9 cellular contexts compared by ENCODE assay signal in the genomic region with DNA sequence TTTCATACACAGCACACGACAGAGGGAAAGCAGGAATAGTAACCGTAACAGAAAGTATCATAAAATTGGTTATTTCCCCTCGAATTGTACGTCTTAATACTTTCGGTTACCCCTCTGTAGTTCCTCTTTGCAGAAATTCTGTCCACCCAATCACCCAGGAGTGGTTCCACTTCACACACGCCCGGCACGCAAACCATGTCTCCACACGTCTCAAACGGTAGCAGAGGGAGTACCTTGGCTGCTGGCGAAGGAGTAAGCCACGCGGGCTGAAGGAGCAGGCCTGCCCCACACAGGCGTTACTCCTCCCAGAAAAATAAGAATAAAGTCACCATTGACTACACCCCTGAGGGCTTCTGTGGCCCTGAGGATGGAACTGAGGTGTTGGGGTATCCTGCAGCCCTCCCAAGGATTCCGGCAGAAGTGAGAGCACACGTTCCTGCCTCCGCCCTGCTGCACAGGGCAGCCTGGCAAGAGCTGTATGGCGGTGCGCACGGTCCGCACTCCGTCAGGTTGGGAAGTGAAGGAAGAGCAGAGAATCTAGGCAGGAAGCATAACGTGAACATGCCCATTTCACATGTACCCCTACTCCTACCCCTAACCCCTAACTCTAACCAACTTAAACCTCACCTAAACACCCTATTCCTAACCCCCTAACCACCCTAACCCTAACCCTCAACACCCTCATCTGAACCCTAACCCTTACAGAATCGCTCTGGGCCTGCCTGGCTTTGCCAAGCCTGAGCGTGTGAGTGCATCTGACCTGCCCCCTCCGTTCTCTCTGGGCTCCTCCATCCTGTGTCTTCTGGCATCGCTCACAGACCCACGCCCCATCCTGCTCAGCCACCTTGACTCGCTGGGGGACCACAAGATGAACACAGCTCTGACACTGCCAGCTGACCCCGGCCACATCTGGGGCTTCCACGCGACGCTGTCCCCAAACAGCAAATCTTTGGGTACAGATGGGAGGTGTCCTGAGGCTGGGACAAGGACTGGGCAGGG. TPM values are rescaled to one million over a fixed set of nuclear protein-coding genes. Genes with fewer than 3 reads are reported as not detected.
DNase-seq lines count a peak whose midpoint lies in the region; ATAC-seq and TF ChIP-seq lines count a peak whose summit lies in the region.
"Had no signal": no experiment of that assay in that cellular context is flagged by ENCODE, and none has a peak within 500 bp of the region (broad histone marks: within the 10 kb centered on the region; RNA-seq: fewer than 3 reads in every experiment).

No MANE protein-coding gene starts in this region.

- intact Hi-C loops in Right ventricle myocardium superior (cut with DNase I) = no loop called here

- no peak for ATAC-seq in Right ventricle myocardium superior (ENCODE audit: poor library complexity)
- ATAC-seq in HG02798 (IDR thresholded peaks at IDR 0.05; ENCODE audit: poor library complexity, unreplicated experiment) = peak; percentile 70

- no peak overlapping the region for H3K4me3 ChIP-seq in right atrium auricular region

- peaks cover 0 to 31% of the 10 kb centered on the region in 2 donors for H3K4me1 ChIP-seq in right atrium auricular region

- peaks cover 9% of the 10 kb centered on the region for H3K36me3 ChIP-seq in right atrium auricular region

- no peak overlapping the region for H3K27ac ChIP-seq in right atrium auricular region
- H3K27ac ChIP-seq in substantia nigra (ENCODE audit: low read depth, low read length, poor library complexity, severe bottlenecking) = no peak overlapping the region

- TF ChIP-seq CTCF in right atrium auricular region (IDR thresholded peaks at IDR 0.05) = no peak

- H3K27me3 ChIP-seq in right atrium auricular region = no peaks in the 10 kb centered on the region

- DNase-seq in Right ventricle myocardium superior (peak; percentile 34), right atrium auricular region (ENCODE audit: low spot score) (no peak), NAMALWA (ENCODE audit: low spot score) (peak; percentile 72), substantia nigra (lab: John Stamatoyannopoulos, UW) (no peak), GOT3 (lab: John Stamatoyannopoulos, UW) (no peak), DMS79 treated with DMSO at 0.1 percent for 48 hours (lab: John Stamatoyannopoulos, UW) (no peak)
- DNase-seq in activated T-cell treated with anti-CD3 and anti-CD28 coated beads, Interleukin-2, amount 50 U/mL, for 48 hours = no peak
- DNase-seq: activated T-cell treated with anti-CD3 and anti-CD28 coated beads for 4 hours had no signal

- no peaks in the 10 kb centered on the region for H3K9me3 ChIP-seq in right atrium auricular region

RNA-seq across cellular contexts. Expression of a gene that starts 18.2 kb away (rescaled TPM):
- total RNA-seq in Right ventricle myocardium superior = 26.3 TPM
- total RNA-seq in right atrium auricular region = 10 to 100 TPM; 13.4 to 18.6 TPM

RNA-seq across cellular contexts. Expression of a gene that starts 25.3 kb away (rescaled TPM):
- total RNA-seq in Right ventricle myocardium superior (2.5 TPM), right atrium auricular region (1 to 10 TPM; 4.6 to 6.9 TPM)

Comparison
In these comparisons a context has a peak if more than half of its experiments do, and no peak if none do; other contexts are left out.
1. DNase-seq: peak in Right ventricle myocardium superior (single experiment) and NAMALWA (single experiment); none in right atrium auricular region (single experiment), substantia nigra (0 of 49), activated T-cell treated with anti-CD3 and anti-CD28 coated beads, Interleukin-2, amount 50 U/mL, for 48 hours (0 of 2), GOT3 (single experiment) and DMS79 treated with DMSO at 0.1 percent for 48 hours (single experiment).